ENCODE assay signal across 34 cellular contexts in the genomic region with DNA sequence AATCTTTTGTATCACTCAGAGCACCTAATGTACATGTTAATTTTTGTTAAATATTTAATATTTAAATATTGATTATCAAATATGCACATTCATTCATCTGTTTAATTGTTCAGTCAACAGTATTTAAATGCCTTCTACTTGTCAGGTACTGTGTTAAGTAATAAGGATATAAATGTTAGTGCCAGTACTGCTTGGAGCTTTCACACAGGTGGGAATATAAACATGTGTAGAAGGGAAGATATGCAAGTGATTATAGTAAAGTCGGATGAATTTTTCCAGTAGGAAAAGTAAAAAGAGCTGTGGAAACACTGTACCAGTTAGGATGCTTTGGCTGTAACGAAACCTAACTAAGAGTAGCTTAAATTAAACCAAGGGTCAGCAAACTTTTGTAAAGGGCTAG.
"Had no signal": no experiment of that assay in that cellular context is flagged by ENCODE, and none has a peak within 500 bp of the region (broad histone marks: within the 10 kb centered on the region; RNA-seq: fewer than 3 reads in every experiment).

No MANE protein-coding gene starts in this region.

- H3K27me3 ChIP-seq: MG63 had no signal

- H3K27ac ChIP-seq: KMS-11 had no signal

- H3K4me3 ChIP-seq: MG63 had no signal

- DNase-seq: Karpas-422, Kasumi-1, MG63, MM.1S, MV-4-11, NCI-H1048, NCI-H1092, NCI-H1092 treated with DMSO at 0.1 percent for 48 hours, NCI-H1105, NCI-H1105 treated with DMSO at 0.1 percent for 48 hours, NCI-H1417, NCI-H1417 treated with DMSO at 0.1 percent for 48 hours, NCI-H1436, NCI-H1436 treated with DMSO at 0.1 percent for 48 hours, NCI-H146, NCI-H1694, NCI-H1694 treated with DMSO at 0.1 percent for 48 hours, NCI-H187, NCI-H187 treated with DMSO at 0.1 percent for 48 hours, NCI-H1930, NCI-H2029, NCI-H2029 treated with DMSO at 0.1 percent for 48 hours, NCI-H2081, NCI-H2081 treated with DMSO at 0.1 percent for 48 hours, NCI-H2107, NCI-H2171, NCI-H2171 treated with DMSO at 0.1 percent for 48 hours, NCI-H2227 treated with DMSO at 0.1 percent for 48 hours, NCI-H226, NCI-H345, NCI-H446, NCI-H446 treated with DMSO at 0.1 percent for 48 hours, NCI-H510A had no signal
